38 cellular contexts compared by ENCODE assay signal in genomic region chr6:1442929-1443328, GRCh38. TPM values are rescaled to one million over a fixed set of nuclear protein-coding genes. Genes with fewer than 3 reads are reported as not detected.
"Had no signal": no experiment of that assay in that cellular context is flagged by ENCODE, and none has a peak within 500 bp of the region (broad histone marks: within the 10 kb centered on the region; RNA-seq: fewer than 3 reads in every experiment).

No MANE protein-coding gene starts in this region.

- DNase-seq: activated B cell treated with CpG ODN at 0.5 μM for 24 hours; activated CD4-positive, alpha-beta memory T cell treated with anti-CD3 and anti-CD28 coated beads for 36 hours; activated CD4-positive, alpha-beta T cell treated with anti-CD3 and anti-CD28 coated beads for 4 hours; activated CD4-positive, alpha-beta T cell treated with anti-CD3 and anti-CD28 coated beads, Interleukin-2, amount 10 ng/mL, durations not matched to agents 24 days and 14 days; activated CD4-positive, alpha-beta T cell treated with anti-CD3 and anti-CD28 coated beads, Interleukin-2, amount 50 U/mL, for 1 hour; activated CD4-positive, alpha-beta T cell treated with anti-CD3 and anti-CD28 coated beads, Interleukin-2, amount 50 U/mL, for 4 hours; activated CD4-positive, CD25-positive, alpha-beta regulatory T cell treated with anti-CD3 and anti-CD28 coated beads, Interleukin-2, amount 50 U/mL, for 72 hours; activated CD8-positive, alpha-beta memory T cell treated with anti-CD3 and anti-CD28 coated beads, Interleukin-2, amount 50 U/mL, for 4 hours; activated CD8-positive, alpha-beta T cell treated with anti-CD3 and anti-CD28 coated beads for 36 hours; activated effector memory CD4-positive, alpha-beta T cell treated with anti-CD3 and anti-CD28 coated beads, Interleukin-2, amount 50 U/mL, for 16 hours; activated gamma-delta T cell treated with Interleukin-2 at 50 U/mL for 16 hours; activated naive CD4-positive, alpha-beta T cell; activated naive CD4-positive, alpha-beta T cell treated with anti-CD3 and anti-CD28 coated beads for 36 hours; activated naive CD4-positive, alpha-beta T cell treated with anti-CD3 and anti-CD28 coated beads, Interleukin-2, amount 50 U/mL, for 16 hours; activated naive CD8-positive, alpha-beta T cell treated with anti-CD3 and anti-CD28 coated beads for 36 hours; activated T-cell treated with anti-CD3 and anti-CD28 coated beads for 4 hours; activated T-cell treated with anti-CD3 and anti-CD28 coated beads, Interleukin-2, amount 50 U/mL, for 1 hour; activated T-cell treated with anti-CD3 and anti-CD28 coated beads, Interleukin-2, amount 50 U/mL, for 4 hours; activated T-cell treated with anti-CD3 and anti-CD28 coated beads, Interleukin-2, amount 50 U/mL, for 72 hours; adrenal gland; amniotic stem cell; aorta; body of pancreas; brain microvascular endothelial cell; central memory CD4-positive, alpha-beta T cell; T-helper 1 cell; T-helper 2 cell; T-helper 9 cell had no signal

- H3K27ac Mint-ChIP-seq: activated B cell treated with CpG ODN at 0.5 μM for 24 hours; activated CD4-positive, alpha-beta memory T cell treated with anti-CD3 and anti-CD28 coated beads for 36 hours; activated CD4-positive, alpha-beta T cell treated with anti-CD3 and anti-CD28 coated beads, Interleukin-2, amount 10 ng/mL, durations not matched to agents 24 days and 14 days; activated CD8-positive, alpha-beta T cell treated with anti-CD3 and anti-CD28 coated beads for 36 hours; activated naive CD4-positive, alpha-beta T cell treated with anti-CD3 and anti-CD28 coated beads for 36 hours; activated naive CD4-positive, alpha-beta T cell treated with anti-CD3 and anti-CD28 coated beads, Interleukin-2, amount 50 U/mL, for 72 hours; activated naive CD8-positive, alpha-beta T cell treated with anti-CD3 and anti-CD28 coated beads for 36 hours; activated T-cell treated with anti-CD3 and anti-CD28 coated beads, Interleukin-2, amount 50 U/mL, for 72 hours; activated T-helper 1 cell treated with anti-CD3 and anti-CD28 coated beads, Interleukin-12 subunit alpha, Interleukin-12 subunit beta, Interleukin-2, Interleukin-4 antibody, amounts not matched to agents 30 ng/mL and 10 ng/mL and 1 ng/mL, durations not matched to agents 14 hours and 24 hours and 36 hours; activated T-helper 17 cell treated with anti-CD3 and anti-CD28 coated beads, Interleukin-2, amount 50 U/mL, for 72 hours; T-helper 1 cell treated with Interleukin-12 subunit alpha and Interleukin-12 subunit beta and Interleukin-4 antibody, amounts not matched to agents 30 μg/mL and 1 μg/mL, for 36 hours; T-helper 2 cell treated with Interferon-gamma antibody and Interleukin-4, amounts not matched to agents 5 μg/mL and 100 μg/mL, for 36 hours had no signal

- H3K36me3 Mint-ChIP-seq: activated CD4-positive, alpha-beta memory T cell treated with anti-CD3 and anti-CD28 coated beads for 36 hours; activated naive CD8-positive, alpha-beta T cell treated with anti-CD3 and anti-CD28 coated beads for 36 hours had no signal

- ATAC-seq: activated CD8-positive, alpha-beta T cell treated with anti-CD3 and anti-CD28 coated beads for 36 hours; activated naive CD4-positive, alpha-beta T cell treated with anti-CD3 and anti-CD28 coated beads, Interleukin-2, amount 50 U/mL, for 72 hours; activated T-cell treated with anti-CD3 and anti-CD28 coated beads, Interleukin-2, amount 50 U/mL, for 4 hours; activated T-cell treated with anti-CD3 and anti-CD28 coated beads, Interleukin-2, amount 50 U/mL, for 72 hours; body of pancreas had no signal

- H3K4me3 Mint-ChIP-seq: activated B cell treated with CpG ODN at 0.5 μM for 24 hours; activated CD4-positive, alpha-beta memory T cell treated with anti-CD3 and anti-CD28 coated beads for 36 hours; activated CD4-positive, alpha-beta T cell treated with anti-CD3 and anti-CD28 coated beads, Interleukin-2, amount 10 ng/mL, durations not matched to agents 24 days and 14 days; activated CD8-positive, alpha-beta T cell treated with anti-CD3 and anti-CD28 coated beads for 36 hours; activated naive CD4-positive, alpha-beta T cell treated with anti-CD3 and anti-CD28 coated beads for 36 hours; activated naive CD8-positive, alpha-beta T cell treated with anti-CD3 and anti-CD28 coated beads for 36 hours; activated T-cell treated with anti-CD3 and anti-CD28 coated beads, Interleukin-2, amount 50 U/mL, for 4 hours; activated T-cell treated with anti-CD3 and anti-CD28 coated beads, Interleukin-2, amount 50 U/mL, for 72 hours; activated T-helper 1 cell treated with anti-CD3 and anti-CD28 coated beads, Interleukin-12 subunit alpha, Interleukin-12 subunit beta, Interleukin-2, Interleukin-4 antibody, amounts not matched to agents 30 ng/mL and 10 ng/mL and 1 ng/mL, durations not matched to agents 14 hours and 24 hours and 36 hours; activated T-helper 17 cell treated with anti-CD3 and anti-CD28 coated beads, Interleukin-2, amount 50 U/mL, for 72 hours; T-helper 1 cell treated with Interleukin-12 subunit alpha and Interleukin-12 subunit beta and Interleukin-4 antibody, amounts not matched to agents 30 μg/mL and 1 μg/mL, for 36 hours; T-helper 2 cell treated with Interferon-gamma antibody and Interleukin-4, amounts not matched to agents 5 μg/mL and 100 μg/mL, for 36 hours had no signal

- H3K9me3 ChIP-seq: adrenal gland, body of pancreas, breast epithelium had no signal

- H3K27ac ChIP-seq: adrenal gland, body of pancreas, brain microvascular endothelial cell, breast epithelium, VCaP had no signal

- H3K4me1 Mint-ChIP-seq: activated B cell treated with CpG ODN at 0.5 μM for 24 hours; activated CD4-positive, alpha-beta T cell treated with anti-CD3 and anti-CD28 coated beads, Interleukin-2, amount 10 ng/mL, durations not matched to agents 24 days and 14 days; activated naive CD8-positive, alpha-beta T cell treated with anti-CD3 and anti-CD28 coated beads for 36 hours; activated T-helper 17 cell treated with anti-CD3 and anti-CD28 coated beads, Interleukin-2, amount 50 U/mL, for 72 hours had no signal

- H3K9me3 Mint-ChIP-seq: activated B cell treated with CpG ODN at 0.5 μM for 24 hours; activated CD4-positive, alpha-beta T cell treated with anti-CD3 and anti-CD28 coated beads, Interleukin-2, amount 10 ng/mL, durations not matched to agents 24 days and 14 days; activated naive CD4-positive, alpha-beta T cell treated with anti-CD3 and anti-CD28 coated beads for 36 hours; activated T-cell treated with anti-CD3 and anti-CD28 coated beads, Interleukin-2, amount 50 U/mL, for 4 hours; activated T-helper 17 cell treated with anti-CD3 and anti-CD28 coated beads, Interleukin-2, amount 50 U/mL, for 72 hours; T-helper 2 cell treated with Interferon-gamma antibody and Interleukin-4, amounts not matched to agents 5 μg/mL and 100 μg/mL, for 36 hours had no signal

- H3K4me1 ChIP-seq: adrenal gland, body of pancreas, breast epithelium had no signal

- FAIRE-seq: astrocyte, TTC549 had no signal

- H3K4me3 ChIP-seq: adrenal gland, body of pancreas, breast epithelium had no signal

- H3K27me3 ChIP-seq: body of pancreas, brain microvascular endothelial cell had no signal

- H3K36me3 ChIP-seq: adrenal gland, brain microvascular endothelial cell, breast epithelium had no signal

RNA-seq across cellular contexts. Expression of gene FOXF2, which starts 53.6 kb away (rescaled TPM):
- total RNA-seq: activated B cell treated with CpG ODN at 0.5 μM for 24 hours; activated CD4-positive, alpha-beta memory T cell treated with anti-CD3 and anti-CD28 coated beads for 36 hours; activated CD4-positive, alpha-beta T cell treated with anti-CD3 and anti-CD28 coated beads, Interleukin-2, amount 10 ng/mL, durations not matched to agents 24 days and 14 days; activated CD8-positive, alpha-beta memory T cell treated with anti-CD3 and anti-CD28 coated beads for 36 hours; activated CD8-positive, alpha-beta T cell treated with anti-CD3 and anti-CD28 coated beads for 36 hours; activated naive CD4-positive, alpha-beta T cell treated with anti-CD3 and anti-CD28 coated beads for 36 hours; activated naive CD4-positive, alpha-beta T cell treated with anti-CD3 and anti-CD28 coated beads, Interleukin-2, amount 50 U/mL, for 72 hours; activated naive CD8-positive, alpha-beta T cell treated with anti-CD3 and anti-CD28 coated beads for 36 hours; activated T-cell treated with anti-CD3 and anti-CD28 coated beads, Interleukin-2, amount 50 U/mL, for 72 hours; activated T-helper 1 cell treated with anti-CD3 and anti-CD28 coated beads, Interleukin-12 subunit alpha, Interleukin-12 subunit beta, Interleukin-2, Interleukin-4 antibody, amounts not matched to agents 30 ng/mL and 10 ng/mL and 1 ng/mL, durations not matched to agents 14 hours and 24 hours and 36 hours; activated T-helper 17 cell treated with anti-CD3 and anti-CD28 coated beads, Interleukin-2, amount 50 U/mL, for 72 hours had no signal
- polyA plus RNA-seq: aorta had no signal
